Comparison of ENCODE assay signal across 17 cellular contexts in genomic region chr3:123430266-123430665, GRCh38. TPM values are rescaled to one million over a fixed set of nuclear protein-coding genes. Genes with fewer than 3 reads are reported as not detected.
A peak's percentile ranks its signal among the peaks of the same experiment; 100 is the strongest.
DNase-seq lines count a peak whose midpoint lies in the region; ATAC-seq and TF ChIP-seq lines count a peak whose summit lies in the region.
"Had no signal": no experiment of that assay in that cellular context is flagged by ENCODE, and none has a peak within 500 bp of the region (broad histone marks: within the 10 kb centered on the region; RNA-seq: fewer than 3 reads in every experiment).

No MANE protein-coding gene starts in this region.

- H3K27me3 ChIP-seq in heart left ventricle, result no peaks in the 10 kb centered on the region
- H3K27me3 ChIP-seq in sigmoid colon, result no peaks in the 10 kb centered on the region
- H3K27me3 ChIP-seq in thoracic aorta (replicated peaks; ENCODE audit: insufficient read depth), result no peaks in the 10 kb centered on the region

- no peak for ATAC-seq in heart left ventricle
- no peak for ATAC-seq in thoracic aorta (ENCODE audit: insufficient number of reproducible peaks, low FRiP score, low read depth)
- no peak for ATAC-seq in GM21723 (IDR thresholded peaks at IDR 0.05; ENCODE audit: unreplicated experiment)
- ATAC-seq: CD8-positive, alpha-beta T cell; GM23338 had no signal

- H3K9me3 ChIP-seq in heart left ventricle, result no peaks in the 10 kb centered on the region
- H3K9me3 ChIP-seq in sigmoid colon, result no peaks in the 10 kb centered on the region
- no peaks in the 10 kb centered on the region for H3K9me3 ChIP-seq in thoracic aorta
- H3K9me3 ChIP-seq: HAP-1 had no signal

- H3K27ac ChIP-seq in heart left ventricle (peak overlapping the region in 7 of 12 donors; percentile 14 to 92 (median 69)), coronary artery (peak overlapping the region; percentile 60 to 73), sigmoid colon (peak overlapping the region in 3 of 4 donors; percentile 18 to 91 (median 67)), thoracic aorta (peak overlapping the region; percentile 71 to 84)
- H3K27ac ChIP-seq: 22Rv1 had no signal

- DNase-seq in heart left ventricle (no peak), cardiac septum (ENCODE audit: low spot score) (no peak), coronary artery (ENCODE audit: low spot score) (no peak), sigmoid colon (no peak), thoracic aorta (ENCODE audit: low spot score) (no peak), NCI-H146 (lab: John Stamatoyannopoulos, UW) (no peak)
- no peak for DNase-seq in stimulated activated CD4-positive, alpha-beta T cell treated with anti-CD3 and anti-CD28 coated beads, Interleukin-4, amount 100 ng/mL, for 1 hour
- DNase-seq: CD8-positive, alpha-beta T cell; COR-L47; DMS153; DMS79 treated with DMSO at 0.1 percent for 48 hours; EL had no signal

- intact Hi-C loops in heart left ventricle (cut with DNase I), result loop anchor here in 1 of 10 donors (5.0 kb wide), 1 partner anchor 88 kb away; no protein-coding TSS in a partner anchor
- intact Hi-C loops in cardiac septum (cut with DNase I), result no loop called here
- intact Hi-C loops in sigmoid colon (cut with DNase I), result no loop called here

- no peak for TF ChIP-seq POLR2A in heart left ventricle (IDR thresholded peaks at IDR 0.05)
- TF ChIP-seq POLR2A in sigmoid colon (IDR thresholded peaks at IDR 0.05), result no peak

- H3K4me1 ChIP-seq in heart left ventricle (peaks cover 0 to 98% (median 55%) of the 10 kb centered on the region in 12 donors), sigmoid colon (peaks cover 0 to 73% (median 68%) of the 10 kb centered on the region in 4 donors), thoracic aorta (ENCODE audit: control insufficient read depth in 1 of 2, low read depth in 2 of 2) (peaks cover 50 to 96% of the 10 kb centered on the region in 2 donors)
- H3K4me1 ChIP-seq: HAP-1 had no signal

- no peak for TF ChIP-seq EP300 in sigmoid colon (IDR thresholded peaks at IDR 0.05)

- H3K36me3 ChIP-seq in heart left ventricle (no peaks in the 10 kb centered on the region), sigmoid colon (no peaks in the 10 kb centered on the region), thoracic aorta (no peaks in the 10 kb centered on the region)
- H3K36me3 ChIP-seq: HAP-1 had no signal

- TF ChIP-seq CTCF in heart left ventricle (IDR thresholded peaks at IDR 0.05) (no peak), coronary artery (IDR thresholded peaks at IDR 0.05) (no peak), sigmoid colon (IDR thresholded peaks at IDR 0.05) (no peak), thoracic aorta (IDR thresholded peaks at IDR 0.05) (no peak)

- H3K4me3 ChIP-seq in heart left ventricle, result no peak overlapping the region
- peak overlapping the region; percentile 21 for H3K4me3 ChIP-seq in coronary artery
- no peak overlapping the region for H3K4me3 ChIP-seq in sigmoid colon
- no peak overlapping the region for H3K4me3 ChIP-seq in thoracic aorta
- H3K4me3 ChIP-seq: GM23338, HAP-1 had no signal

- WGBS in heart left ventricle, 4 donors, result 62 to 70% (median 68%) methylated on average over 11 of the region's 11 CpGs
- 93 to 95% methylated on average over 11 of the region's 11 CpGs for WGBS in sigmoid colon, 2 donors

RNA-seq across cellular contexts. Expression of gene ADCY5, which starts 18.6 kb away (rescaled TPM):
- total RNA-seq in heart left ventricle (100 to 1,000 TPM; 106 to 276 (median 170) TPM), cardiac septum (192 TPM), sigmoid colon (10 to 100 TPM; 39.5 to 84.4 (median 62.2) TPM), thoracic aorta (100 to 1,000 TPM; 104 to 123 TPM)
- polyA plus RNA-seq in heart left ventricle (10 to 100 TPM; 78.5 to 84.1 TPM), sigmoid colon (1 to 10 TPM; 1.4 to 9.9 (median 5.4) TPM)
- total RNA-seq: CD8-positive, alpha-beta T cell had no signal
- polyA plus RNA-seq: CD14-positive monocyte had no signal
